9 cellular contexts compared by ENCODE assay signal in genomic region chr5:54959673-54960418, GRCh38. TPM values are rescaled to one million over a fixed set of nuclear protein-coding genes. Genes with fewer than 3 reads are reported as not detected.
DNase-seq lines count a peak whose midpoint lies in the region; ATAC-seq and TF ChIP-seq lines count a peak whose summit lies in the region.
"Had no signal": no experiment of that assay in that cellular context is flagged by ENCODE, and none has a peak within 500 bp of the region (broad histone marks: within the 10 kb centered on the region; RNA-seq: fewer than 3 reads in every experiment).

No MANE protein-coding gene starts in this region.

- H3K36me3 ChIP-seq in smooth muscle cell (ENCODE audit: low read depth): no peaks in the 10 kb centered on the region

- ATAC-seq in HG03039 (IDR thresholded peaks at IDR 0.05; ENCODE audit: unreplicated experiment) (no peak), GM18520 (IDR thresholded peaks at IDR 0.05; ENCODE audit: unreplicated experiment) (no peak)

- H4K20me1 ChIP-seq in smooth muscle cell (ENCODE audit: low read depth): no peaks in the 10 kb centered on the region

- H3K4me2 ChIP-seq in smooth muscle cell: no peak overlapping the region

- no peaks in the 10 kb centered on the region for H3K79me2 ChIP-seq in smooth muscle cell (ENCODE audit: low read depth)

- POLR2A ChIA-PET in HEK293T (lab: Yijun Ruan, JAX): no interaction called here

- no peak overlapping the region for H2AFZ ChIP-seq in smooth muscle cell (ENCODE audit: low read depth)

- H3K27ac ChIP-seq in VCaP: no peak overlapping the region
- H3K27ac ChIP-seq in smooth muscle cell (ENCODE audit: low read depth): no peak overlapping the region

- H3F3A ChIP-seq in smooth muscle cell (ENCODE audit: low read depth): no peaks in the 10 kb centered on the region

- 74% methylated on average over 6 of the region's 6 CpGs for WGBS in smooth muscle cell (ENCODE audit: low lambda C conversion rate)

- DNase-seq in DMS53 (lab: John Stamatoyannopoulos, UW) (peak; percentile 78), HEK293T (ENCODE audit: extremely low spot score) (peak; percentile 22), left kidney (ENCODE audit: low read depth, low spot score) (peak; percentile 33), hypothalamus (lab: John Stamatoyannopoulos, UW) (no peak), smooth muscle cell (lab: John Stamatoyannopoulos, UW; ENCODE audit: unreplicated experiment) (no peak)
- DNase-seq: posterior cingulate gyrus had no signal

- no peak overlapping the region for H3K4me3 ChIP-seq in smooth muscle cell

- H3K9ac ChIP-seq in smooth muscle cell (ENCODE audit: low read depth): no peak overlapping the region

- no peaks in the 10 kb centered on the region for H3K4me1 ChIP-seq in smooth muscle cell (ENCODE audit: low read depth)

- TF ChIP-seq CTCF in VCaP (conservative IDR thresholded peaks at IDR 0.05): peak; percentile 64
- no peak for TF ChIP-seq CTCF in smooth muscle cell (IDR thresholded peaks at IDR 0.05; ENCODE audit: borderline replicate concordance, insufficient read depth, poor library complexity, severe bottlenecking)

- H3K9me3 ChIP-seq in smooth muscle cell (replicated peaks; ENCODE audit: low read depth): no peaks in the 10 kb centered on the region

- CTCF ChIA-PET in HEK293T (lab: Yijun Ruan, JAX): interaction anchor here (0.6 to 2.8 kb wide), 7 partner anchors 15 to 648 kb away, joined by 3 to 8 read pairs (median 4); partner anchors contain the start of gene ESM1

- H3K27me3 ChIP-seq in smooth muscle cell (ENCODE audit: low read depth): peaks cover 6% of the 10 kb centered on the region

TF ChIP-seq in HEK293T, 16 proteins besides CTCF, POLR2A, EP300 and RAD21:
- TF ChIP-seq CTBP1 (IDR thresholded peaks at IDR 0.05; ENCODE audit: borderline replicate concordance): no peak
- no peak for TF ChIP-seq SP1 (IDR thresholded peaks at IDR 0.05)
- no peak for TF ChIP-seq FOXM1 (IDR thresholded peaks at IDR 0.05; ENCODE audit: borderline replicate concordance)
- no peak for TF ChIP-seq L3MBTL2 (conservative IDR thresholded peaks at IDR 0.05)
- TF ChIP-seq NFRKB (IDR thresholded peaks at IDR 0.05): no peak
- TF ChIP-seq FOXK2 (IDR thresholded peaks at IDR 0.05): no peak
- no peak for TF ChIP-seq LEF1 (IDR thresholded peaks at IDR 0.05; ENCODE audit: borderline replicate concordance)
- no peak for TF ChIP-seq FOXA1 (IDR thresholded peaks at IDR 0.05)
- no peak for TF ChIP-seq PKNOX1 (IDR thresholded peaks at IDR 0.05)
- TF ChIP-seq ARNT (IDR thresholded peaks at IDR 0.05): no peak
- no peak for TF ChIP-seq ZNF384 (IDR thresholded peaks at IDR 0.05)
- no peak for TF ChIP-seq TARDBP (IDR thresholded peaks at IDR 0.05)
- no peak for TF ChIP-seq BHLHE40 (IDR thresholded peaks at IDR 0.05; ENCODE audit: borderline replicate concordance)
- no peak for TF ChIP-seq HDGF (IDR thresholded peaks at IDR 0.05; ENCODE audit: borderline replicate concordance)
- no peak for TF ChIP-seq SUZ12 (IDR thresholded peaks at IDR 0.05)
- TF ChIP-seq ELF4 (IDR thresholded peaks at IDR 0.05): no peak

RNA-seq across cellular contexts. Expression of gene ESM1, which starts 25.5 kb away (rescaled TPM):
- 0.27 TPM in 1 of 2 replicates, not detected in the other for total RNA-seq in smooth muscle cell
- not detected in 2 replicates for polyA plus RNA-seq in smooth muscle cell

Comparison
In these comparisons a context has a peak if more than half of its experiments do, and no peak if none do; other contexts are left out.
1. DNase-seq: peak in DMS53 (single experiment), HEK293T (single experiment) and left kidney (single experiment); none in hypothalamus (0 of 51) and smooth muscle cell (single experiment).